ENCODE assay signal across 17 cellular contexts in the genomic region with DNA sequence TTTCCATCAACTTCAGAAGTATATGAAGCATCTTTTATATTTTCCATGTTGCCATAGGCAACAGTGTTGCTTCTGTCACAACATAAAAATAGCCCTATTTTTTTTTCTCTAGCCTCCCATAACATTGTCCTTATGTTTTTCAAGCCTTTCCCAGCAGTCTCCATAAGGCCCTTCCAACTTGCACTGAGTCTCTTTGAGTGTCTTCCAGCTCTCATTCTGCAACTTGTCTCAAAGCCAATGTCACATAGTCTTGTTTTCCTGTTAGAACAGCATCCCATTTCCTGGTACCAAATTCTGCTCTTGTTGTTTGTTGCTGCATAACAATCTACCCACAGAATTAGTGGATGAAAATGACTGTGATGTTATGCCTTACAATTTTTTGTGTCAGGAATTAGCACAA.
DNase-seq lines count a peak whose midpoint lies in the region; TF ChIP-seq lines count a peak whose summit lies in the region.
"Had no signal": no experiment of that assay in that cellular context is flagged by ENCODE, and none has a peak within 500 bp of the region (broad histone marks: within the 10 kb centered on the region; RNA-seq: fewer than 3 reads in every experiment).

No MANE protein-coding gene starts in this region.

- peaks cover 1% of the 10 kb centered on the region for H3K4me1 Mint-ChIP-seq in endodermal cell
- H3K4me1 Mint-ChIP-seq: B cell had no signal

- DNase-seq in Ammon's horn (ENCODE audit: low spot score) = peak; percentile 65
- DNase-seq in cerebellar cortex (ENCODE audit: low spot score) = peak; percentile 17
- peak; percentile 52 for DNase-seq in inferior parietal cortex (ENCODE audit: extremely low spot score)
- peak; percentile 30 for DNase-seq in middle frontal gyrus (ENCODE audit: extremely low spot score, low spot score)
- DNase-seq in COR-L47 (lab: John Stamatoyannopoulos, UW) = no peak
- DNase-seq in stimulated activated CD4-positive, alpha-beta T cell treated with anti-CD3 and anti-CD28 coated beads, Interleukin-1b, Interleukin-23, amount 100 ng/mL, for 48 hours = no peak
- no peak for DNase-seq in dedifferentiated amniotic fluid mesenchymal stem cell (ENCODE audit: extremely low spot score)
- DNase-seq in endodermal cell = no peak
- DNase-seq: 8988T; CD8-positive, alpha-beta T cell; DMS 273 treated with DMSO at 0.1 percent for 48 hours; DMS79; GF-D8; GM23248 had no signal

- no peak overlapping the region for H3K9ac ChIP-seq in endodermal cell (ENCODE audit: extremely low read depth, low read length, poor library complexity, severe bottlenecking)
- H3K9ac ChIP-seq: BLaER1 treated with 17β-estradiol and CSF1 and Interleukin-3, amounts not matched to agents 10 nM and 100 nM; GM23248 had no signal

- TF ChIP-seq CTCF in endodermal cell (conservative IDR thresholded peaks at IDR 0.05) = no peak

- no peak overlapping the region for H3K4me3 Mint-ChIP-seq in endodermal cell
- H3K4me3 Mint-ChIP-seq: B cell; CD8-positive, alpha-beta T cell had no signal

- peaks cover 11% of the 10 kb centered on the region for H3K9me3 Mint-ChIP-seq in endodermal cell

- H3K36me3 Mint-ChIP-seq in endodermal cell (ENCODE audit: low read depth) = no peaks in the 10 kb centered on the region
- H3K36me3 Mint-ChIP-seq: CD8-positive, alpha-beta T cell had no signal

- H3K36me3 ChIP-seq in endodermal cell (ENCODE audit: control insufficient read depth, insufficient read depth, low read length) = no peaks in the 10 kb centered on the region
- H3K36me3 ChIP-seq: BLaER1 treated with 17β-estradiol and CSF1 and Interleukin-3, amounts not matched to agents 10 nM and 100 nM; HAP-1 had no signal

- H3K4me1 ChIP-seq in endodermal cell (ENCODE audit: control insufficient read depth, insufficient read depth, low read length) = no peaks in the 10 kb centered on the region
- H3K4me1 ChIP-seq: BLaER1 treated with 17β-estradiol and CSF1 and Interleukin-3, amounts not matched to agents 10 nM and 100 nM; HAP-1 had no signal

- H3K27ac ChIP-seq in endodermal cell (ENCODE audit: low read depth, low read length) = no peak overlapping the region
- H3K27ac ChIP-seq: BLaER1 treated with 17β-estradiol and CSF1 and Interleukin-3, amounts not matched to agents 10 nM and 100 nM; GM23248 had no signal

- H3K27ac Mint-ChIP-seq in endodermal cell = no peak overlapping the region
- H3K27ac Mint-ChIP-seq: B cell; CD8-positive, alpha-beta T cell had no signal

- H3K4me3 ChIP-seq in endodermal cell (ENCODE audit: low read length) = no peak overlapping the region
- H3K4me3 ChIP-seq: BLaER1 treated with 17β-estradiol and CSF1 and Interleukin-3, amounts not matched to agents 10 nM and 100 nM; GM23248; HAP-1 had no signal

- no peaks in the 10 kb centered on the region for H3K27me3 ChIP-seq in endodermal cell (ENCODE audit: control insufficient read depth, insufficient read depth, low read length, poor library complexity, severe bottlenecking)
- H3K27me3 ChIP-seq: BLaER1 treated with 17β-estradiol and CSF1 and Interleukin-3, amounts not matched to agents 10 nM and 100 nM had no signal

- H3K9me3 ChIP-seq in endodermal cell (ENCODE audit: control insufficient read depth, low read length) = no peaks in the 10 kb centered on the region
- H3K9me3 ChIP-seq: HAP-1 had no signal

- H3K27me3 Mint-ChIP-seq in endodermal cell (ENCODE audit: insufficient read depth) = no peaks in the 10 kb centered on the region
- H3K27me3 Mint-ChIP-seq: B cell had no signal

Comparison
In these comparisons a context has a peak if more than half of its experiments do, and no peak if none do; other contexts are left out.
1. DNase-seq: peak in Ammon's horn (single experiment), cerebellar cortex (single experiment), inferior parietal cortex (single experiment) and middle frontal gyrus (single experiment); none in COR-L47 (single experiment), stimulated activated CD4-positive, alpha-beta T cell treated with anti-CD3 and anti-CD28 coated beads, Interleukin-1b, Interleukin-23, amount 100 ng/mL, for 48 hours (single experiment), dedifferentiated amniotic fluid mesenchymal stem cell (single experiment) and endodermal cell (single experiment).